Comparison of ENCODE assay signal across 1 cellular context in genomic region chr1:51927029-51927428, GRCh38.
TF ChIP-seq lines count a peak whose summit lies in the region.

No MANE protein-coding gene starts in this region.

TF ChIP-seq in IMR-90, 13 proteins besides CTCF, POLR2A, EP300 and RAD21:
- TF ChIP-seq FOS (IDR thresholded peaks at IDR 0.05; ENCODE audit: low read depth, low read length) (peak; percentile 22; the same call in 1 of the 2 replicates), MXI1 (IDR thresholded peaks at IDR 0.05; ENCODE audit: borderline replicate concordance, low read depth, low read length) (no peak)
